ENCODE assay signal across 22 cellular contexts in genomic region chr6:43204271-43205105, GRCh38. TPM values are rescaled to one million over a fixed set of nuclear protein-coding genes. Genes with fewer than 3 reads are reported as not detected.
DNase-seq lines count a peak whose midpoint lies in the region; ATAC-seq, FAIRE-seq and TF ChIP-seq lines count a peak whose summit lies in the region.
"Had no signal": no experiment of that assay in that cellular context is flagged by ENCODE, and none has a peak within 500 bp of the region (broad histone marks: within the 10 kb centered on the region; RNA-seq: fewer than 3 reads in every experiment).

No MANE protein-coding gene starts in this region.

- no peak for FAIRE-seq in A549 (lab: Jason Lieb, UNC)
- FAIRE-seq: RCC 7860 had no signal

- POLR2A ChIA-PET in A549 (lab: Yijun Ruan, JAX) = no interaction called here
- POLR2A ChIA-PET in WTC11 (lab: Charles Lee) = no interaction called here

- no peaks in the 10 kb centered on the region for H3K9me3 ChIP-seq in A549

- H3K36me3 Mint-ChIP-seq in T-helper 2 cell treated with Interferon-gamma antibody and Interleukin-4, amounts not matched to agents 5 μg/mL and 100 μg/mL, for 36 hours (ENCODE audit: low read depth) = peaks cover 22% of the 10 kb centered on the region
- no peaks in the 10 kb centered on the region for H3K36me3 Mint-ChIP-seq in WTC11
- peaks cover 6% of the 10 kb centered on the region for H3K36me3 Mint-ChIP-seq in neural crest cell (ENCODE audit: low read depth)

- CTCF ChIA-PET in A549 (lab: Yijun Ruan, JAX) = interaction anchor here (0.8 to 1.3 kb wide), 4 partner anchors 11 to 92 kb away, joined by 3 to 4 read pairs (median 3); partner anchors contain the start of gene DNPH1
- CTCF ChIA-PET in WTC11 (lab: Charles Lee) = interaction anchor here (1.5 kb wide), 1 partner anchor 25 kb away, joined by 5 read pairs; the partner anchor contains the start of gene DNPH1

- H3K27me3 Mint-ChIP-seq in T-helper 2 cell treated with Interferon-gamma antibody and Interleukin-4, amounts not matched to agents 5 μg/mL and 100 μg/mL, for 36 hours (ENCODE audit: low read depth) = no peaks in the 10 kb centered on the region
- H3K27me3 Mint-ChIP-seq in WTC11 (ENCODE audit: low read depth) (no peaks in the 10 kb centered on the region; the same call in 1 of the 2 replicates), neural crest cell (ENCODE audit: low read depth) (no peaks in the 10 kb centered on the region)

- TF ChIP-seq POLR2A in A549 (IDR thresholded peaks at IDR 0.05; ENCODE audit: low read length) = no peak

- no peak for TF ChIP-seq EP300 in A549 (IDR thresholded peaks at IDR 0.05)

- no peak for DNase-seq in T-helper 2 cell treated with Interferon-gamma antibody and Interleukin-4, amounts not matched to agents 5 μg/mL and 100 μg/mL, for 36 hours (ENCODE audit: low spot score)
- no peak for DNase-seq in T-helper 2 cell
- DNase-seq in A549 (ENCODE audit: low read depth in 1 of 2, low spot score in 1 of 2) = no peak
- DNase-seq in WTC11 (ENCODE audit: low spot score) = no peak
- DNase-seq in neural crest cell (ENCODE audit: low read depth, low spot score) = no peak
- no peak for DNase-seq in iPS-NIHi11 (ENCODE audit: low spot score)
- DNase-seq: DMS79 treated with DMSO at 0.1 percent for 48 hours; HCEC 1CT; KBM-7; NCI-H1105; NCI-H2081; NCI-H748 treated with DMSO at 0.1 percent for 48 hours; NK-92 treated with Interleukin-12 subunit alpha and Interleukin-12 subunit beta, amount 100 ng/mL, for 24 hours; Right ventricle myocardium superior had no signal

- peaks cover 6% of the 10 kb centered on the region; the same call in 2 of the 3 replicates for H3K4me1 ChIP-seq in A549

- ATAC-seq in A549 = peak; percentile 12 to 20; a peak in 1 of 6 replicates
- ATAC-seq in WTC11 = no peak
- ATAC-seq in HG02588 (IDR thresholded peaks at IDR 0.05; ENCODE audit: unreplicated experiment) = no peak
- ATAC-seq in GM21786 (IDR thresholded peaks at IDR 0.05; ENCODE audit: unreplicated experiment) = no peak

- no peak overlapping the region for H3K4me3 ChIP-seq in A549

- H3K4me3 Mint-ChIP-seq in T-helper 2 cell treated with Interferon-gamma antibody and Interleukin-4, amounts not matched to agents 5 μg/mL and 100 μg/mL, for 36 hours = no peak overlapping the region
- H3K4me3 Mint-ChIP-seq in WTC11 (no peak overlapping the region), neural crest cell (no peak overlapping the region)
- H3K4me3 Mint-ChIP-seq: CD14-positive monocyte had no signal

- no peaks in the 10 kb centered on the region for H3K4me1 Mint-ChIP-seq in T-helper 2 cell treated with Interferon-gamma antibody and Interleukin-4, amounts not matched to agents 5 μg/mL and 100 μg/mL, for 36 hours (ENCODE audit: low read depth)
- H3K4me1 Mint-ChIP-seq in WTC11 (no peaks in the 10 kb centered on the region), neural crest cell (no peaks in the 10 kb centered on the region)
- H3K4me1 Mint-ChIP-seq: CD14-positive monocyte had no signal

- H3K4me2 ChIP-seq in A549 = no peak overlapping the region

- TF ChIP-seq RAD21 in A549 (conservative IDR thresholded peaks at IDR 0.05 in 1 of 2, IDR thresholded peaks at IDR 0.05 in 1 of 2) = no peak

- 89% methylated on average over 17 of the region's 23 CpGs for WGBS in A549 (ENCODE audit: missing lambda C conversion rate)

- H3K9me3 Mint-ChIP-seq in T-helper 2 cell treated with Interferon-gamma antibody and Interleukin-4, amounts not matched to agents 5 μg/mL and 100 μg/mL, for 36 hours = no peaks in the 10 kb centered on the region
- H3K9me3 Mint-ChIP-seq in WTC11 (no peaks in the 10 kb centered on the region), neural crest cell (no peaks in the 10 kb centered on the region)

- peak overlapping the region; percentile 7 for H3K27ac Mint-ChIP-seq in T-helper 2 cell treated with Interferon-gamma antibody and Interleukin-4, amounts not matched to agents 5 μg/mL and 100 μg/mL, for 36 hours
- H3K27ac Mint-ChIP-seq in WTC11 (peak overlapping the region; percentile 19; the same call in 1 of the 2 replicates), neural crest cell (ENCODE audit: unreplicated experiment) (peak overlapping the region; percentile 85)

- TF ChIP-seq CTCF in A549 (IDR thresholded peaks at IDR 0.05) = no peak
- TF ChIP-seq CTCF in WTC11 (IDR thresholded peaks at IDR 0.05) = no peak
- TF ChIP-seq CTCF in neural crest cell (conservative IDR thresholded peaks at IDR 0.05) = no peak

- H3K27ac ChIP-seq in A549 = no peak overlapping the region
- H3K27ac ChIP-seq: 22Rv1 had no signal

TF ChIP-seq in A549, 52 proteins besides CTCF, POLR2A, EP300 and RAD21:
- TF ChIP-seq HES2 (IDR thresholded peaks at IDR 0.05) = no peak
- no peak for TF ChIP-seq HOXA7 (CRISPR knock-in tag; IDR thresholded peaks at IDR 0.05)

TF ChIP-seq in WTC11, 78 proteins besides CTCF, POLR2A, EP300 and RAD21:
- no peak for TF ChIP-seq GABPB1 (CRISPR knock-in tag; IDR thresholded peaks at IDR 0.05)
- no peak for TF ChIP-seq ATF2 (CRISPR knock-in tag; IDR thresholded peaks at IDR 0.05; ENCODE audit: borderline replicate concordance, low read depth)
- no peak for TF ChIP-seq ZNF232 (CRISPR knock-in tag; IDR thresholded peaks at IDR 0.05)
- no peak for TF ChIP-seq ZBTB43 (CRISPR knock-in tag; IDR thresholded peaks at IDR 0.05)
- TF ChIP-seq SP1 (CRISPR knock-in tag; conservative IDR thresholded peaks at IDR 0.05) = no peak
- no peak for TF ChIP-seq ZNF512 (CRISPR knock-in tag; IDR thresholded peaks at IDR 0.05; ENCODE audit: borderline replicate concordance)
- no peak for TF ChIP-seq JAZF1 (CRISPR knock-in tag; IDR thresholded peaks at IDR 0.05)

RNA-seq across cellular contexts. Expression of gene CUL9, which starts 22.5 kb away (rescaled TPM):
- 11.0 and 11.3 TPM in 2 replicates for polyA plus RNA-seq in A549 (2011; rRNA removed)
- polyA plus RNA-seq in A549 (2012; cell fraction: cytosol; rRNA removed) = 9.0 and 9.3 TPM in 2 replicates
- 83.7 and 99.0 TPM in 2 replicates for polyA plus RNA-seq in A549 (2012; cell fraction: nucleus; rRNA removed)
- polyA plus RNA-seq in A549 (2017; fragmentation: RNase III; extraction: RNeasy Plus Mini Kit Qiagen cat#74134 plus additional on column Dnase treatment) = 10.9 to 12.7 TPM (median 12.5 TPM) in 3 replicates
- polyA minus RNA-seq in A549 (2011; rRNA and poly(A)+ RNA removed) = 14.5 and 14.9 TPM in 2 replicates
- total RNA-seq in WTC11 (2021) = 15.2 to 20.5 TPM (median 19.2 TPM) in 3 replicates
- total RNA-seq in neural crest cell = 37.2 and 37.5 TPM in 2 replicates

RNA-seq across cellular contexts. Expression of gene DNPH1, which starts 24.8 kb away (rescaled TPM):
- polyA plus RNA-seq in A549 (2011; rRNA removed) (51.4 and 63.2 TPM in 2 replicates), A549 (2017; fragmentation: RNase III; extraction: RNeasy Plus Mini Kit Qiagen cat#74134 plus additional on column Dnase treatment) (77.5 to 82.0 TPM (median 80.2 TPM) in 3 replicates)
- 217 and 240 TPM in 2 replicates for polyA plus RNA-seq in A549 (2012; cell fraction: cytosol; rRNA removed)
- polyA plus RNA-seq in A549 (2012; cell fraction: nucleus; rRNA removed) = 158 TPM in 2 replicates
- 13.6 and 14.4 TPM in 2 replicates for polyA minus RNA-seq in A549 (2011; rRNA and poly(A)+ RNA removed)
- total RNA-seq in WTC11 (2021) (48.4 to 56.4 TPM (median 55.4 TPM) in 3 replicates), neural crest cell (50.3 and 55.1 TPM in 2 replicates)

RNA-seq across cellular contexts. Expression of gene SRF, which starts 33.4 kb away (rescaled TPM):
- 16.2 and 16.7 TPM in 2 replicates for polyA plus RNA-seq in A549 (2011; rRNA removed)
- polyA plus RNA-seq in A549 (2012; cell fraction: cytosol; rRNA removed) = 25.2 and 34.8 TPM in 2 replicates
- 32.9 and 37.0 TPM in 2 replicates for polyA plus RNA-seq in A549 (2012; cell fraction: nucleus; rRNA removed)
- 14.0 to 15.7 TPM (median 14.2 TPM) in 3 replicates for polyA plus RNA-seq in A549 (2017; fragmentation: RNase III; extraction: RNeasy Plus Mini Kit Qiagen cat#74134 plus additional on column Dnase treatment)
- polyA minus RNA-seq in A549 (2011; rRNA and poly(A)+ RNA removed) = 21.0 and 23.1 TPM in 2 replicates
- total RNA-seq in WTC11 (2021) = 43.9 to 46.2 TPM (median 45.3 TPM) in 3 replicates
- 37.5 and 37.8 TPM in 2 replicates for total RNA-seq in neural crest cell

RNA-seq across cellular contexts. Expression of gene TTBK1, which starts 38.8 kb away (rescaled TPM):
- 0.03 TPM in 1 of 2 replicates, not detected in the other for polyA plus RNA-seq in A549 (2011; rRNA removed)
- polyA plus RNA-seq in A549 (2012; cell fraction: cytosol; rRNA removed) = 0.04 and 0.05 TPM in 2 replicates
- polyA plus RNA-seq in A549 (2012; cell fraction: nucleus; rRNA removed) = 0.09 and 0.10 TPM in 2 replicates
- polyA plus RNA-seq in A549 (2017; fragmentation: RNase III; extraction: RNeasy Plus Mini Kit Qiagen cat#74134 plus additional on column Dnase treatment) = 0.04 to 0.05 TPM (median 0.04 TPM) in 3 replicates
- 0.04 and 0.10 TPM in 2 replicates for polyA minus RNA-seq in A549 (2011; rRNA and poly(A)+ RNA removed)
- total RNA-seq in WTC11 (2021) = 0.66 to 0.78 TPM (median 0.68 TPM) in 3 replicates
- 5.1 and 5.4 TPM in 2 replicates for total RNA-seq in neural crest cell
- total RNA-seq: G401, NCI-H460 had no signal
- polyA plus RNA-seq: AG04450, CD14-positive monocyte had no signal

Comparison
In these comparisons a context has a peak if more than half of its experiments do, and no peak if none do; other contexts are left out.
1. H3K27ac Mint-ChIP-seq: peak in every context shown above with its lines; median percentile 85 in neural crest cell; 19 in WTC11; 7 in T-helper 2 cell treated with Interferon-gamma antibody and Interleukin-4, amounts not matched to agents 5 μg/mL and 100 μg/mL, for 36 hours.
2. ATAC-seq: peak in A549 (2 of 2); none in WTC11 (single experiment), HG02588 (single experiment) and GM21786 (single experiment).